Comparison of ENCODE assay signal across 27 cellular contexts in genomic region chr13:52975969-52976368, GRCh38. TPM values are rescaled to one million over a fixed set of nuclear protein-coding genes. Genes with fewer than 3 reads are reported as not detected.
"Had no signal": no experiment of that assay in that cellular context is flagged by ENCODE, and none has a peak within 500 bp of the region (broad histone marks: within the 10 kb centered on the region; RNA-seq: fewer than 3 reads in every experiment).

No MANE protein-coding gene starts in this region.

- H3K9me3 Mint-ChIP-seq: dendritic cell treated with granulocyte-macrophage colony-stimulating factor and Interleukin-4, amounts not matched to agents 40 ng/mL and 50 ng/mL, for 4 days; endodermal cell; mesothelial cell of epicardium; natural killer cell treated with Interleukin-12 subunit alpha and Interleukin-12 subunit beta and Interleukin-15 and Interleukin-18, amount 100 ng/mL, for 72 hours; neural crest cell; stimulated activated naive CD8-positive, alpha-beta T cell treated with anti-CD3 and anti-CD28 coated beads, Interleukin-15, amount 100 ng/mL, for 72 hours had no signal

- H3K36me3 Mint-ChIP-seq: mesothelial cell of epicardium; naive B cell; natural killer cell treated with Interleukin-12 subunit alpha and Interleukin-12 subunit beta and Interleukin-15 and Interleukin-18, amount 100 ng/mL, for 72 hours had no signal

- H3K4me3 Mint-ChIP-seq: dendritic cell treated with granulocyte-macrophage colony-stimulating factor and Interleukin-4, amounts not matched to agents 40 ng/mL and 50 ng/mL, for 4 days; endodermal cell; mesothelial cell of epicardium; naive B cell; natural killer cell treated with Interleukin-12 subunit alpha and Interleukin-12 subunit beta and Interleukin-15 and Interleukin-18, amount 100 ng/mL, for 72 hours; neural crest cell; stimulated activated naive CD8-positive, alpha-beta T cell treated with anti-CD3 and anti-CD28 coated beads, Interleukin-15, amount 100 ng/mL, for 72 hours had no signal

- ATAC-seq: esophagus mucosa; gastrocnemius medialis; heart left ventricle; left cardiac atrium; left lung; mucosa of descending colon; natural killer cell treated with Interleukin-12 subunit alpha and Interleukin-12 subunit beta and Interleukin-15 and Interleukin-18, amount 100 ng/mL, for 72 hours; sciatic nerve; stimulated activated naive CD8-positive, alpha-beta T cell treated with anti-CD3 and anti-CD28 coated beads, Interleukin-15, amount 100 ng/mL, for 72 hours had no signal

- DNase-seq: effector CD8-positive, alpha-beta T cell; endodermal cell; foreskin fibroblast; gastrocnemius medialis; heart left ventricle; kidney; left cardiac atrium; left lung; mesenchymal stem cell; mucosa of descending colon; naive B cell; stimulated activated CD4-positive, alpha-beta T cell treated with anti-CD3 and anti-CD28 coated beads, Interleukin-12 subunit alpha, Interleukin-12 subunit beta, amount 100 ng/mL, for 4 hours; stimulated activated CD4-positive, alpha-beta T cell treated with anti-CD3 and anti-CD28 coated beads, Interleukin-1b, Interleukin-23, amount 100 ng/mL, for 48 hours; stimulated activated CD4-positive, alpha-beta T cell treated with anti-CD3 and anti-CD28 coated beads, Interleukin-4, amount 100 ng/mL, for 1 hour; stimulated activated CD8-positive, alpha-beta memory T cell treated with anti-CD3 and anti-CD28 coated beads, Interleukin-4, amount 100 ng/mL, for 48 hours; stimulated activated naive CD4-positive, alpha-beta T cell; stimulated activated naive CD8-positive, alpha-beta T cell treated with anti-CD3 and anti-CD28 coated beads, Interleukin-15, amount 100 ng/mL, for 72 hours; transverse colon had no signal

- H3K4me1 Mint-ChIP-seq: endodermal cell; mesothelial cell of epicardium; naive B cell; stimulated activated naive CD8-positive, alpha-beta T cell treated with anti-CD3 and anti-CD28 coated beads, Interleukin-15, amount 100 ng/mL, for 72 hours had no signal

- H3K27ac Mint-ChIP-seq: dendritic cell treated with granulocyte-macrophage colony-stimulating factor and Interleukin-4, amounts not matched to agents 40 ng/mL and 50 ng/mL, for 4 days; endodermal cell; mesothelial cell of epicardium; natural killer cell treated with Interleukin-12 subunit alpha and Interleukin-12 subunit beta and Interleukin-15 and Interleukin-18, amount 100 ng/mL, for 72 hours had no signal

RNA-seq across cellular contexts. Expression of gene OLFM4, which starts 52.6 kb away (rescaled TPM):
- total RNA-seq: endodermal cell; glomerular endothelial cell; lung microvascular endothelial cell; mesothelial cell of epicardium; natural killer cell treated with Interleukin-12 subunit alpha and Interleukin-12 subunit beta and Interleukin-15 and Interleukin-18, amount 100 ng/mL, for 72 hours; neural crest cell; smooth muscle cell had no signal
- polyA plus RNA-seq: smooth muscle cell had no signal
